ENCODE assay signal across 16 cellular contexts in the genomic region with DNA sequence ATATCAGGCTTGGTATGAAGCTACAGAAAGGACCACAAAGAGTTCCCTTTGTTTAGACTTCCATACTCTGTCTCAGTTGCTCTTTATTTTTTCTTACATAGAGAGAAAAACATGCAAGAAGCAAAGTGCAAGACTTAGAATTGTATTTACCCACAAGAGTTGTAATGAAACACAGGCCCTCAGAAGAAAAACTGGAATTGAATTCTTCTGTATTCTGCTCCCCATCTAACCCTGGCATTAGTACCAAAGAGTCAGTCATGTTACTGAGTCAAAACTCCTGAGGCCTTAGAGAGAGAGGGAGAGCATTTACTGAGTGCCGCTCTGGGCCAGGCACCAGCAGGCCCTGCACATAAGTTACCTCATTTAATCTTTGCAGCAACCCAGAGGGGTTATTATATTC. TPM values are rescaled to one million over a fixed set of nuclear protein-coding genes. Genes with fewer than 3 reads are reported as not detected.
A peak's percentile ranks its signal among the peaks of the same experiment; 100 is the strongest.
DNase-seq lines count a peak whose midpoint lies in the region; ATAC-seq and TF ChIP-seq lines count a peak whose summit lies in the region.
"Had no signal": no experiment of that assay in that cellular context is flagged by ENCODE, and none has a peak within 500 bp of the region (broad histone marks: within the 10 kb centered on the region; RNA-seq: fewer than 3 reads in every experiment).

No MANE protein-coding gene starts in this region.

- H3K9ac ChIP-seq in PC-3 (ENCODE audit: low read length) (no peak overlapping the region), muscle layer of colon (ENCODE audit: low read length) (no peak overlapping the region)
- H3K9ac ChIP-seq: parathyroid adenoma had no signal

- H3K27me3 ChIP-seq in PC-3 (ENCODE audit: low read length) (no peaks in the 10 kb centered on the region), muscle layer of colon (ENCODE audit: control insufficient read depth in 1 of 2, insufficient read depth in 2 of 2, low read length in 2 of 2) (no peaks in the 10 kb centered on the region), suprapubic skin (no peaks in the 10 kb centered on the region), psoas muscle (ENCODE audit: insufficient read depth in 3 of 3, low read length in 2 of 3) (no peaks in the 10 kb centered on the region)
- H3K27me3 ChIP-seq: SJSA1, testis had no signal

- H3K4me1 ChIP-seq in PC-3 (ENCODE audit: insufficient read depth, low read length), result peaks cover 35% of the 10 kb centered on the region
- peaks cover 48% of the 10 kb centered on the region for H3K4me1 ChIP-seq in muscle layer of colon (ENCODE audit: insufficient read depth, low read length)
- H3K4me1 ChIP-seq in suprapubic skin, result peaks cover 51% of the 10 kb centered on the region
- H3K4me1 ChIP-seq in OCI-LY7 (ENCODE audit: insufficient read depth, low read length, poor library complexity, severe bottlenecking), result peaks cover 3% of the 10 kb centered on the region
- peaks cover 30% of the 10 kb centered on the region for H3K4me1 ChIP-seq in psoas muscle
- H3K4me1 ChIP-seq: testis had no signal

- H2AFZ ChIP-seq in PC-3 (ENCODE audit: low read length) (no peak overlapping the region), OCI-LY7 (ENCODE audit: low read length) (no peak overlapping the region; the same call in 1 of the 2 replicates)

- TF ChIP-seq CTCF in PC-3 (conservative IDR thresholded peaks at IDR 0.05; ENCODE audit: low read depth, low read length), result no peak
- TF ChIP-seq CTCF in suprapubic skin (IDR thresholded peaks at IDR 0.05), result no peak
- no peak for TF ChIP-seq CTCF in OCI-LY7 (conservative IDR thresholded peaks at IDR 0.05; ENCODE audit: low read length)
- TF ChIP-seq CTCF in psoas muscle (IDR thresholded peaks at IDR 0.05), result no peak

- H3K36me3 ChIP-seq in PC-3 (ENCODE audit: low read depth, low read length), result no peaks in the 10 kb centered on the region
- H3K36me3 ChIP-seq in muscle layer of colon (ENCODE audit: insufficient read depth, low read length), result peaks cover 45% of the 10 kb centered on the region
- H3K36me3 ChIP-seq in suprapubic skin, result peaks cover 20% of the 10 kb centered on the region
- no peaks in the 10 kb centered on the region for H3K36me3 ChIP-seq in OCI-LY7 (ENCODE audit: insufficient read depth, low read length)
- peaks cover 0 to 20% of the 10 kb centered on the region in 2 donors for H3K36me3 ChIP-seq in psoas muscle (ENCODE audit: insufficient read depth in 1 of 2, low read depth in 1 of 2)
- H3K36me3 ChIP-seq: HAP-1, left lung had no signal

- CTCF ChIA-PET in PC-3 (lab: Charles Lee) (interaction anchor here (0.7 to 3.0 kb wide), 10 partner anchors 16 to 103 kb away, joined by 3 to 46 read pairs (median 6); partner anchors contain the start of gene DIXDC1), OCI-LY7 (lab: Charles Lee; ENCODE audit: unreplicated experiment) (interaction anchor here (1.0 to 2.6 kb wide), 3 partner anchors 43 to 55 kb away, joined by 3 to 20 read pairs (median 12); partner anchors contain the start of gene DIXDC1)

- 60% methylated on average over 1 of the region's 1 CpG for WGBS in suprapubic skin
- WGBS in psoas muscle, 3 donors, result 95 to 100% (median 100%) methylated on average over 1 of the region's 1 CpG

- H3K27ac ChIP-seq in PC-3 (ENCODE audit: low read length) (peak overlapping the region; percentile 24; the same call in 1 of the 2 replicates), cingulate gyrus (ENCODE audit: low read depth, low read length) (peak overlapping the region; percentile 97), muscle layer of colon (ENCODE audit: low read depth, low read length) (peak overlapping the region; percentile 16), suprapubic skin (peak overlapping the region; percentile 83), OCI-LY7 (ENCODE audit: low read depth, low read length, poor library complexity, severe bottlenecking) (no peak overlapping the region), psoas muscle (no peak overlapping the region)
- H3K27ac ChIP-seq: C4-2B, SJSA1, testis had no signal

- no peaks in the 10 kb centered on the region for H3K79me2 ChIP-seq in PC-3 (ENCODE audit: low read length)
- no peaks in the 10 kb centered on the region for H3K79me2 ChIP-seq in OCI-LY7 (ENCODE audit: insufficient read depth, low read depth, low read length)
- H3K79me2 ChIP-seq: parathyroid adenoma had no signal

- no peak for TF ChIP-seq POLR2A in suprapubic skin (IDR thresholded peaks at IDR 0.05)

- H3K9me2 ChIP-seq in PC-3 (replicated peaks; ENCODE audit: low read length) (no peaks in the 10 kb centered on the region), OCI-LY7 (ENCODE audit: insufficient read depth, low read length) (no peaks in the 10 kb centered on the region)

- POLR2A ChIA-PET in PC-3 (lab: Charles Lee; ENCODE audit: unreplicated experiment) (interaction anchor here (1.0 to 1.3 kb wide), 2 partner anchors 55 to 110 kb away, joined by 5 to 10 read pairs; partner anchors contain the start of gene ALG9), OCI-LY7 (lab: Charles Lee) (interaction anchor here (0.5 to 1.9 kb wide), 8 partner anchors 9 to 1777 kb away, joined by 3 to 11 read pairs (median 3); partner anchors contain the start of gene DIXDC1)

- H4K20me1 ChIP-seq in PC-3 (ENCODE audit: low read length) (no peaks in the 10 kb centered on the region), OCI-LY7 (ENCODE audit: insufficient read depth, low read length) (no peaks in the 10 kb centered on the region)

- BruUV-seq in PC-3 (replicated peaks; lab: Mats Ljungman, UMichigan) (no TSS peak), OCI-LY7 (replicated peaks; lab: Mats Ljungman, UMichigan) (no TSS peak)

- no peak for TF ChIP-seq EP300 in suprapubic skin (IDR thresholded peaks at IDR 0.05)

- H3K4me2 ChIP-seq in PC-3 (ENCODE audit: low read length) (no peak overlapping the region), OCI-LY7 (ENCODE audit: low read length) (no peak overlapping the region)

- DNase-seq in PC-3 (no peak), suprapubic skin (ENCODE audit: low spot score in 2 of 2) (no peak), OCI-LY7 (ENCODE audit: low spot score) (no peak), amniotic stem cell (lab: John Stamatoyannopoulos, UW) (no peak), psoas muscle (no peak)
- DNase-seq: NCI-H187 treated with DMSO at 0.1 percent for 48 hours had no signal

- intact Hi-C loops in PC-3 (cut with micrococcal nuclease), result no loop called here
- intact Hi-C loops in OCI-LY7 (cut with micrococcal nuclease; ENCODE audit: unreplicated experiment), result no loop called here
- intact Hi-C loops in psoas muscle (cut with DNase I), result loop anchor here in 1 of 2 donors (2.0 to 5.0 kb wide), 2 partner anchors 48 to 104 kb away; partner anchors contain the start of genes CFAP68 and FDXACB1

- no peaks in the 10 kb centered on the region for H3F3A ChIP-seq in PC-3 (ENCODE audit: low read length, unreplicated experiment)

- ATAC-seq in PC-3 (no peak), HG03108 (IDR thresholded peaks at IDR 0.05; ENCODE audit: unreplicated experiment) (no peak), psoas muscle (no peak)

- H3K4me3 ChIP-seq in PC-3 (ENCODE audit: low read length) (no peak overlapping the region), muscle layer of colon (ENCODE audit: low read depth in 1 of 2, low read length in 2 of 2) (no peak overlapping the region), suprapubic skin (no peak overlapping the region), OCI-LY7 (ENCODE audit: low read depth, low read length, poor library complexity, severe bottlenecking) (no peak overlapping the region), psoas muscle (no peak overlapping the region)
- H3K4me3 ChIP-seq: HAP-1, left lung, SJSA1, testis had no signal

- no peaks in the 10 kb centered on the region for H3K9me3 ChIP-seq in PC-3 (ENCODE audit: low read length)
- H3K9me3 ChIP-seq in muscle layer of colon (ENCODE audit: low read length), result no peaks in the 10 kb centered on the region
- no peaks in the 10 kb centered on the region for H3K9me3 ChIP-seq in suprapubic skin
- H3K9me3 ChIP-seq in OCI-LY7 (ENCODE audit: low read length), result no peaks in the 10 kb centered on the region
- no peaks in the 10 kb centered on the region for H3K9me3 ChIP-seq in psoas muscle
- H3K9me3 ChIP-seq: HAP-1, left lung, SJSA1, testis had no signal

RNA-seq across cellular contexts. Expression of gene DLAT, which starts 43.9 kb away (rescaled TPM):
- total RNA-seq in PC-3 (2014; rRNA removed) (78.9 and 102 TPM in 2 replicates), suprapubic skin (10 to 100 TPM; 16.0 to 32.5 (median 24.4) TPM), OCI-LY7 (2022) (46.0 and 54.1 TPM in 2 replicates), psoas muscle (100 to 1,000 TPM in 1 of 4 donors, 10 to 100 TPM in 3; 61.2 to 167 (median 87.7) TPM)
- total RNA-seq in OCI-LY7 (2014; rRNA removed; shearing (Covaris generic)), result 34.5 and 42.0 TPM in 2 replicates
- polyA plus RNA-seq in psoas muscle, result 10 to 100 TPM; 49.8 to 96.8 (median 56.7) TPM

RNA-seq across cellular contexts. Expression of gene DIXDC1, which starts 44.1 kb away (rescaled TPM):
- 6.8 and 10.8 TPM in 2 replicates for total RNA-seq in PC-3 (2014; rRNA removed)
- total RNA-seq in suprapubic skin, result 10 to 100 TPM; 11.8 to 20.9 (median 13.1) TPM
- 5.5 and 6.9 TPM in 2 replicates for total RNA-seq in OCI-LY7 (2014; rRNA removed; shearing (Covaris generic))
- total RNA-seq in OCI-LY7 (2022), result 5.5 and 7.3 TPM in 2 replicates
- total RNA-seq in psoas muscle, result 10 to 100 TPM in 2 of 4 donors, 1 to 10 TPM in 2; 4.5 to 12.9 (median 9.6) TPM
- polyA plus RNA-seq in psoas muscle, result 1 to 10 TPM; 1.4 to 4.9 (median 2.6) TPM
- polyA plus RNA-seq: immature natural killer cell had no signal

Comparison
In these comparisons a context has a peak if more than half of its experiments do, and no peak if none do; other contexts are left out.
1. H3K27ac ChIP-seq: peak in PC-3 (single experiment), cingulate gyrus (single experiment), muscle layer of colon (single experiment) and suprapubic skin (single experiment); none in OCI-LY7 (single experiment) and psoas muscle (single experiment).